7 cellular contexts compared by ENCODE assay signal in genomic region chr16:21359537-21359936, GRCh38.
DNase-seq lines count a peak whose midpoint lies in the region; ATAC-seq and TF ChIP-seq lines count a peak whose summit lies in the region.
"Not testable (repeated sequence)": the region's sequence is repeated elsewhere in the genome, so short reads cannot be mapped to it uniquely, and the experiment has no call there.

No MANE protein-coding gene starts in this region.

- H3K27me3 ChIP-seq in GM06990 (replicated peaks; ENCODE audit: control insufficient read depth, insufficient read depth, low read length); H7 (ENCODE audit: control insufficient read depth, insufficient read depth, low read length); parathyroid adenoma (ENCODE audit: control insufficient read depth, insufficient read depth, low read length): not testable (repeated sequence)

- ATAC-seq in GM19452 (IDR thresholded peaks at IDR 0.05; ENCODE audit: unreplicated experiment) = peak; percentile 3
- ATAC-seq in HG03175 (IDR thresholded peaks at IDR 0.05; ENCODE audit: unreplicated experiment) = peak; percentile 3
- ATAC-seq in activated T-cell treated with anti-CD3 and anti-CD28 coated beads, Interleukin-2, amount 50 U/mL, for 72 hours (replicated peaks in 1 of 2) = peak; percentile 5 to 39

- H3K27ac Mint-ChIP-seq in activated T-cell treated with anti-CD3 and anti-CD28 coated beads, Interleukin-2, amount 50 U/mL, for 72 hours = not testable (repeated sequence)

- not testable (repeated sequence) for H3K9ac ChIP-seq in parathyroid adenoma

- DNase-seq in GM06990 (ENCODE audit: extremely low read depth, insufficient read length) = peak; percentile 20
- DNase-seq in H7 = peak; percentile 53
- DNase-seq in NAMALWA (ENCODE audit: low spot score) = peak; percentile 58
- not testable (repeated sequence) for DNase-seq in activated T-cell treated with anti-CD3 and anti-CD28 coated beads, Interleukin-2, amount 50 U/mL, for 72 hours

- not testable (repeated sequence) for H3K27ac ChIP-seq in parathyroid adenoma

- not testable (repeated sequence) for H3K4me3 ChIP-seq in GM06990 (replicated peaks; ENCODE audit: low read depth, low read length); H7 (ENCODE audit: insufficient read depth, low read depth, low read length); parathyroid adenoma (ENCODE audit: low read depth, low read length)

- not testable (repeated sequence) for H3K9me3 ChIP-seq in parathyroid adenoma (ENCODE audit: control insufficient read depth, low read length)

- H3K27me3 Mint-ChIP-seq in activated T-cell treated with anti-CD3 and anti-CD28 coated beads, Interleukin-2, amount 50 U/mL, for 72 hours (ENCODE audit: low read depth) = peaks cover 38% of the 10 kb centered on the region

- H3K4me3 Mint-ChIP-seq in activated T-cell treated with anti-CD3 and anti-CD28 coated beads, Interleukin-2, amount 50 U/mL, for 72 hours = not testable (repeated sequence)

- not testable (repeated sequence) for H3K9me3 Mint-ChIP-seq in activated T-cell treated with anti-CD3 and anti-CD28 coated beads, Interleukin-2, amount 50 U/mL, for 72 hours

- peaks cover 17% of the 10 kb centered on the region for H3K4me1 ChIP-seq in parathyroid adenoma

- H3K36me3 Mint-ChIP-seq in activated T-cell treated with anti-CD3 and anti-CD28 coated beads, Interleukin-2, amount 50 U/mL, for 72 hours (ENCODE audit: insufficient read depth in 2 of 2) = not testable (repeated sequence)

- not testable (repeated sequence) for H3K79me2 ChIP-seq in parathyroid adenoma

- TF ChIP-seq CTCF in GM06990 (IDR thresholded peaks at IDR 0.05; ENCODE audit: insufficient read depth, low read length, poor library complexity, severe bottlenecking); parathyroid adenoma (IDR thresholded peaks at IDR 0.05): not testable (repeated sequence)

- H3K36me3 ChIP-seq in GM06990 (ENCODE audit: control insufficient read depth, insufficient read depth, low read length); H7 (replicated peaks; ENCODE audit: control insufficient read depth, insufficient read depth, low read length); parathyroid adenoma (ENCODE audit: control insufficient read depth, insufficient read depth, low read length): not testable (repeated sequence)

- not testable (repeated sequence) for H2AFZ ChIP-seq in parathyroid adenoma

- peaks cover 11% of the 10 kb centered on the region for H3K4me1 Mint-ChIP-seq in activated T-cell treated with anti-CD3 and anti-CD28 coated beads, Interleukin-2, amount 50 U/mL, for 72 hours (ENCODE audit: low read depth)

- peak overlapping the region; percentile 67 for H3K4me2 ChIP-seq in parathyroid adenoma (ENCODE audit: low read length)
